8 cellular contexts compared by ENCODE assay signal in genomic region chr7:7761974-7762769, GRCh38. TPM values are rescaled to one million over a fixed set of nuclear protein-coding genes. Genes with fewer than 3 reads are reported as not detected.
DNase-seq lines count a peak whose midpoint lies in the region; ATAC-seq, FAIRE-seq and TF ChIP-seq lines count a peak whose summit lies in the region.

No MANE protein-coding gene starts in this region.

- peak; percentile 59 for ATAC-seq in GM21447 (IDR thresholded peaks at IDR 0.05; ENCODE audit: unreplicated experiment)

- TF ChIP-seq CTCF in bronchial epithelial cell (IDR thresholded peaks at IDR 0.05; ENCODE audit: insufficient read depth, low read length, severe bottlenecking), result no peak

- no peaks in the 10 kb centered on the region for H3K36me3 ChIP-seq in bronchial epithelial cell (ENCODE audit: control insufficient read depth, insufficient read depth, low read length)

- H3K27me3 ChIP-seq in bronchial epithelial cell (ENCODE audit: control insufficient read depth, insufficient read depth, low read length), result no peaks in the 10 kb centered on the region

- DNase-seq in GM03348 (ENCODE audit: low spot score) (peak; percentile 29), LoVo (ENCODE audit: low spot score) (peak; percentile 56), bronchial epithelial cell (ENCODE audit: low read depth) (peak; percentile 77), medulla oblongata (ENCODE audit: extremely low spot score) (peak; percentile 59), T1000 (lab: John Stamatoyannopoulos, UW) (no peak), middle frontal gyrus (ENCODE audit: extremely low spot score, low spot score) (no peak)
- DNase-seq in stimulated activated CD8-positive, alpha-beta memory T cell treated with anti-CD3 and anti-CD28 coated beads, Interleukin-4, amount 100 ng/mL, for 48 hours, result no peak

- FAIRE-seq in bronchial epithelial cell (lab: Jason Lieb, UNC), result no peak

- peak overlapping the region; percentile 30 for H3K4me3 ChIP-seq in bronchial epithelial cell (ENCODE audit: low read depth, low read length)

RNA-seq across cellular contexts. Expression of gene RPA3, which starts 43.8 kb away (rescaled TPM):
- 18.2 and 18.7 TPM in 2 replicates for total RNA-seq in bronchial epithelial cell

Comparison
In these comparisons a context has a peak if more than half of its experiments do, and no peak if none do; other contexts are left out.
1. DNase-seq: peak in GM03348 (single experiment), LoVo (single experiment), bronchial epithelial cell (single experiment) and medulla oblongata (single experiment); none in T1000 (single experiment), middle frontal gyrus (single experiment) and stimulated activated CD8-positive, alpha-beta memory T cell treated with anti-CD3 and anti-CD28 coated beads, Interleukin-4, amount 100 ng/mL, for 48 hours (single experiment).